ENCODE assay signal across 27 cellular contexts in genomic region chr6:46091080-46091478, GRCh38.
"Had no signal": no experiment of that assay in that cellular context is flagged by ENCODE, and none has a peak within 500 bp of the region (broad histone marks: within the 10 kb centered on the region; RNA-seq: fewer than 3 reads in every experiment).

No MANE protein-coding gene starts in this region.

- H3K27me3 ChIP-seq: neural progenitor cell, ovary, right lobe of liver, suprapubic skin, testis, transverse colon, upper lobe of right lung, uterus had no signal

- DNase-seq: natural killer cell; occipital lobe; ovary; posterior cingulate gyrus; psoas muscle; right cardiac atrium; right lobe of liver; sigmoid colon; small intestine; stimulated activated CD4-positive, alpha-beta T cell treated with anti-CD3 and anti-CD28 coated beads, Interleukin-15, amount 100 ng/mL, for 24 hours; stimulated activated CD4-positive, alpha-beta T cell treated with anti-CD3 and anti-CD28 coated beads, Interleukin-2, amount 100 ng/mL, for 24 hours; stimulated activated CD4-positive, alpha-beta T cell treated with anti-CD3 and anti-CD28 coated beads, Interleukin-4, amount 100 ng/mL, for 1 hour; stimulated activated CD4-positive, alpha-beta T cell treated with anti-CD3 and anti-CD28 coated beads, Interleukin-4, amount 100 ng/mL, for 4 hours; stimulated activated CD8-positive, alpha-beta memory T cell treated with anti-CD3 and anti-CD28 coated beads, Interleukin-4, amount 100 ng/mL, for 48 hours; stimulated activated naive CD4-positive, alpha-beta T cell; stimulated activated naive CD8-positive, alpha-beta T cell treated with anti-CD3 and anti-CD28 coated beads, Interleukin-15, amount 100 ng/mL, for 72 hours; stimulated activated naive CD8-positive, alpha-beta T cell treated with anti-CD3 and anti-CD28 coated beads, Interleukin-15, Interleukin-2, amounts not matched to agents 100 U/mL and 50 U/mL, for 24 hours; substantia nigra; testis; tibial artery; transverse colon; upper lobe of right lung; uterus had no signal

- H3K36me3 ChIP-seq: neural progenitor cell, ovary, right lobe of liver, sigmoid colon, suprapubic skin, tibial artery, transverse colon, upper lobe of right lung, uterus had no signal

- FAIRE-seq: small intestine had no signal

- H3K4me1 ChIP-seq: neural progenitor cell, parathyroid adenoma, psoas muscle, sigmoid colon, suprapubic skin, testis, tibial artery, transverse colon, upper lobe of right lung, uterus had no signal

- ATAC-seq: natural killer cell; psoas muscle; right cardiac atrium; stimulated activated memory B cell treated with anti-CD40 and anti-IgM and Interleukin-4, amounts not matched to agents 10 μg/mL and 1 μg/mL and 100 μg/mL, for 72 hours; stimulated activated naive CD8-positive, alpha-beta T cell treated with anti-CD3 and anti-CD28 coated beads, Interleukin-15, amount 100 ng/mL, for 72 hours; stimulated activated naive CD8-positive, alpha-beta T cell treated with anti-CD3 and anti-CD28 coated beads, Interleukin-15, Interleukin-2, amounts not matched to agents 100 U/mL and 50 U/mL, for 24 hours; upper lobe of right lung had no signal

- H3K4me3 ChIP-seq: neural progenitor cell, ovary, psoas muscle, right lobe of liver, sigmoid colon, suprapubic skin, testis, tibial artery, transverse colon, upper lobe of right lung, uterus had no signal

- H3K9me3 ChIP-seq: ovary, psoas muscle, right lobe of liver, suprapubic skin, testis, upper lobe of right lung, uterus had no signal

- H3K27ac ChIP-seq: neural progenitor cell, ovary, parathyroid adenoma, psoas muscle, right lobe of liver, sigmoid colon, suprapubic skin, testis, tibial artery, transverse colon, upper lobe of right lung, uterus had no signal
